1 cellular context compared by ENCODE assay signal in the genomic region with DNA sequence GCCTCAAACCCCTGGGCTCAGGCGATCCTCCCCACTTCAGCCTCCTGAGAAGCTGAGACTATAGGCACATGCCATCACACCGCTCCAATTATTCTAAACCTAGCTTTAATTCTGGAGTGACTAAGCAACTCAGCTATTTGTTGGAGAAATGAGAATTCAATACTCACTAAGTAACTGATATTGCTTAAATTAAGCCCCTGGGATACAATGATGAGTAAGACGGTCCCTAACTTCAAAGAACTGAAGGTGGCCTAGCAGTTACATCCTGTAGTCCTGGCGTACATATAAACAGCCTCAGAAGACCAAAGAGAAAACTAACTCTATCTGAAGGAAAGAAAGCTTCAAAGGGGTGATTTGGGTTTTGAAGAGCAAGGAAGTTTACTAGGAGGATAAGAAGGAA.
TF ChIP-seq lines count a peak whose summit lies in the region.

No MANE protein-coding gene starts in this region.

TF ChIP-seq in GM12878, 131 proteins besides CTCF, POLR2A, EP300 and RAD21 (continued from another document):
- TF ChIP-seq JUND (IDR thresholded peaks at IDR 0.05; ENCODE audit: low read depth, low read length) (no peak), BHLHE40 (IDR thresholded peaks at IDR 0.05; ENCODE audit: borderline replicate concordance in 1 of 2, low read depth in 2 of 2, low read length in 1 of 2) (peak; percentile 25 to 62; a peak in 2 of 4 replicates), STAT1 (conservative IDR thresholded peaks at IDR 0.05) (no peak), SPI1 (IDR thresholded peaks at IDR 0.05; ENCODE audit: borderline replicate concordance, insufficient read depth, low read depth, low read length) (no peak), TCF3 (IDR thresholded peaks at IDR 0.05; ENCODE audit: borderline replicate concordance, insufficient read depth, low read depth, low read length) (no peak), EGR1 (IDR thresholded peaks at IDR 0.05; ENCODE audit: borderline replicate concordance in 1 of 2, low read depth in 2 of 2, low read length in 2 of 2) (no peak), HDAC2 (IDR thresholded peaks at IDR 0.05) (no peak), KLF5 (IDR thresholded peaks at IDR 0.05; ENCODE audit: partially characterized antibody) (no peak), STAT3 (IDR thresholded peaks at IDR 0.05; ENCODE audit: low read depth, low read length) (no peak), SMARCA5 (IDR thresholded peaks at IDR 0.05) (no peak), BACH1 (IDR thresholded peaks at IDR 0.05; ENCODE audit: borderline replicate concordance) (no peak), PAX5 (IDR thresholded peaks at IDR 0.05; ENCODE audit: borderline replicate concordance, low read depth, low read length) (no peak), ASH2L (IDR thresholded peaks at IDR 0.05; ENCODE audit: borderline replicate concordance, low read depth) (no peak), HCFC1 (IDR thresholded peaks at IDR 0.05; ENCODE audit: low read length) (no peak), RAD51 (IDR thresholded peaks at IDR 0.05) (no peak), ZSCAN29 (IDR thresholded peaks at IDR 0.05) (no peak), IKZF1 (conservative IDR thresholded peaks at IDR 0.05) (no peak; the same call in 1 of the 2 replicates), PML (IDR thresholded peaks at IDR 0.05; ENCODE audit: low read length) (no peak), NFIC (IDR thresholded peaks at IDR 0.05; ENCODE audit: low read depth, low read length) (0 out of 2 replicates have a peak, but pooled peaks have one; percentile 44)
- TF ChIP-seq, protein P1, sequence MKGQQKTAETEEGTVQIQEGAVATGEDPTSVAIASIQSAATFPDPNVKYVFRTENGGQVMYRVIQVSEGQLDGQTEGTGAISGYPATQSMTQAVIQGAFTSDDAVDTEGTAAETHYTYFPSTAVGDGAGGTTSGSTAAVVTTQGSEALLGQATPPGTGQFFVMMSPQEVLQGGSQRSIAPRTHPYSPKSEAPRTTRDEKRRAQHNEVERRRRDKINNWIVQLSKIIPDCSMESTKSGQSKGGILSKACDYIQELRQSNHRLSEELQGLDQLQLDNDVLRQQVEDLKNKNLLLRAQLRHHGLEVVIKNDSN (IDR thresholded peaks at IDR 0.05; ENCODE audit: borderline replicate concordance, extremely low read length, insufficient read depth, low read depth, low read length) = no peak
- TF ChIP-seq, protein P2, sequence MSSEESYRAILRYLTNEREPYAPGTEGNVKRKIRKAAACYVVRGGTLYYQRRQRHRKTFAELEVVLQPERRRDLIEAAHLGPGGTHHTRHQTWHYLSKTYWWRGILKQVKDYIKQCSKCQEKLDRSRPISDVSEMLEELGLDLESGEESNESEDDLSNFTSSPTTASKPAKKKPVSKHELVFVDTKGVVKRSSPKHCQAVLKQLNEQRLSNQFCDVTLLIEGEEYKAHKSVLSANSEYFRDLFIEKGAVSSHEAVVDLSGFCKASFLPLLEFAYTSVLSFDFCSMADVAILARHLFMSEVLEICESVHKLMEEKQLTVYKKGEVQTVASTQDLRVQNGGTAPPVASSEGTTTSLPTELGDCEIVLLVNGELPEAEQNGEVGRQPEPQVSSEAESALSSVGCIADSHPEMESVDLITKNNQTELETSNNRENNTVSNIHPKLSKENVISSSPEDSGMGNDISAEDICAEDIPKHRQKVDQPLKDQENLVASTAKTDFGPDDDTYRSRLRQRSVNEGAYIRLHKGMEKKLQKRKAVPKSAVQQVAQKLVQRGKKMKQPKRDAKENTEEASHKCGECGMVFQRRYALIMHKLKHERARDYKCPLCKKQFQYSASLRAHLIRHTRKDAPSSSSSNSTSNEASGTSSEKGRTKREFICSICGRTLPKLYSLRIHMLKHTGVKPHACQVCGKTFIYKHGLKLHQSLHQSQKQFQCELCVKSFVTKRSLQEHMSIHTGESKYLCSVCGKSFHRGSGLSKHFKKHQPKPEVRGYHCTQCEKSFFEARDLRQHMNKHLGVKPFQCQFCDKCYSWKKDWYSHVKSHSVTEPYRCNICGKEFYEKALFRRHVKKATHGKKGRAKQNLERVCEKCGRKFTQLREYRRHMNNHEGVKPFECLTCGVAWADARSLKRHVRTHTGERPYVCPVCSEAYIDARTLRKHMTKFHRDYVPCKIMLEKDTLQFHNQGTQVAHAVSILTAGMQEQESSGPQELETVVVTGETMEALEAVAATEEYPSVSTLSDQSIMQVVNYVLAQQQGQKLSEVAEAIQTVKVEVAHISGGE (CRISPR knock-in tag; IDR thresholded peaks at IDR 0.05) = no peak
- TF ChIP-seq, protein P3, sequence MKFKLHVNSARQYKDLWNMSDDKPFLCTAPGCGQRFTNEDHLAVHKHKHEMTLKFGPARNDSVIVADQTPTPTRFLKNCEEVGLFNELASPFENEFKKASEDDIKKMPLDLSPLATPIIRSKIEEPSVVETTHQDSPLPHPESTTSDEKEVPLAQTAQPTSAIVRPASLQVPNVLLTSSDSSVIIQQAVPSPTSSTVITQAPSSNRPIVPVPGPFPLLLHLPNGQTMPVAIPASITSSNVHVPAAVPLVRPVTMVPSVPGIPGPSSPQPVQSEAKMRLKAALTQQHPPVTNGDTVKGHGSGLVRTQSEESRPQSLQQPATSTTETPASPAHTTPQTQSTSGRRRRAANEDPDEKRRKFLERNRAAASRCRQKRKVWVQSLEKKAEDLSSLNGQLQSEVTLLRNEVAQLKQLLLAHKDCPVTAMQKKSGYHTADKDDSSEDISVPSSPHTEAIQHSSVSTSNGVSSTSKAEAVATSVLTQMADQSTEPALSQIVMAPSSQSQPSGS (IDR thresholded peaks at IDR 0.05; ENCODE audit: low read length) = no peak
TF ChIP-seq in GM12878: peak in this region for 9.
